10 cellular contexts compared by ENCODE assay signal in the genomic region with DNA sequence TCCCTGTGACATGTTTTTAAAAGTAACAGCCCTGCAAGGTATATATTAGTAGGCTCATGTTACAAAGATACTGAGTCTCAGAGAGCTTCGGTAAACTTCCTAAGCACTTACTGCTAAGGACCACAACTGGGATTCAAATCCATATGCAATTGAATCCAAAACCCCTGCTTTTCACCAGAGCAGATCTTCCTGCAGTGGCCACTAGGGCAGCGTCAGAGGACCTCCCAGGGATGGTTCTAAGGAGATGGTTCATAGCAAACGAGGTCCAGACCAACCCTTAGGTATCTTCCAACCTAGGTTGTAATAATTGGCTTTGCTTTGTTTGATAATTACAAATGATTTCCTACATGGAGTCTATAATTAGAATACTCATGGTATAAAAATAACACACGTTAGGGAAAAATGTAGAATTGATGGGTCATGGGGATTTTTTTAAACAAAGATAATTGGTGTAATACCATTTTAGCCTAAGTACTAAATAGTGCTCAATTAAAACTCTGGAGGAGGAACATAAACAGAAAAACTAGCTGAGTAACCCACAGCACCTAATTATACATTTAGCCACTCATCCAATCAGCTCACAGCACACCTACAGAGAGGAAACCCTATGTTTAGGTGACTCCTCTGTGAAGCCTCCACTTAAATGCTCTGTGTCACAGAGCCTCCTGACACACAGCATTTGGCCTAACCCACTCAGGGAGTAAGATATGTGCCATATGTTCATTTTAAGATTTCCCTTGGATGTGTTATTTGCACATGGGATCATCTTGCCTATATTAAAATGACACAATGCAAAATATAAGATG. TPM values are rescaled to one million over a fixed set of nuclear protein-coding genes. Genes with fewer than 3 reads are reported as not detected.
DNase-seq lines count a peak whose midpoint lies in the region; ATAC-seq and TF ChIP-seq lines count a peak whose summit lies in the region.
"Had no signal": no experiment of that assay in that cellular context is flagged by ENCODE, and none has a peak within 500 bp of the region (broad histone marks: within the 10 kb centered on the region; RNA-seq: fewer than 3 reads in every experiment).

No MANE protein-coding gene starts in this region.

- peak; percentile 43 for DNase-seq in Daoy (ENCODE audit: low read depth)
- peak; percentile 25 for DNase-seq in HuH-7 (ENCODE audit: low spot score)
- no peak for DNase-seq in right lobe of liver
- DNase-seq in activated CD8-positive, alpha-beta memory T cell treated with anti-CD3 and anti-CD28 coated beads, Interleukin-2, amount 50 U/mL, for 4 hours: no peak
- DNase-seq in caudate nucleus (lab: John Stamatoyannopoulos, UW): no peak
- DNase-seq in CD1c-positive myeloid dendritic cell (ENCODE audit: extremely low spot score): no peak
- DNase-seq: effector CD4-positive, alpha-beta T cell; occipital lobe had no signal

- peak in 2 of 4 donors; percentile 20 to 50 for ATAC-seq in right lobe of liver
- no peak for ATAC-seq in GM21390 (IDR thresholded peaks at IDR 0.05; ENCODE audit: unreplicated experiment)

- 57% methylated on average over 4 of the region's 4 CpGs for WGBS in right lobe of liver (ENCODE audit: insufficient coverage, low coverage, low lambda C conversion rate, missing lambda C conversion rate)

- no peak for TF ChIP-seq POLR2A in right lobe of liver (IDR thresholded peaks at IDR 0.05)

- no peaks in the 10 kb centered on the region for H3K9me3 ChIP-seq in right lobe of liver

- H3K4me3 ChIP-seq in WI38 (ENCODE audit: low read depth, low read length) (no peak overlapping the region), right lobe of liver (no peak overlapping the region)

- no peaks in the 10 kb centered on the region for H3K27me3 ChIP-seq in right lobe of liver

- intact Hi-C loops in right lobe of liver (cut with DNase I): no loop called here

- H3K27ac ChIP-seq in right lobe of liver (no peak overlapping the region), caudate nucleus (ENCODE audit: low read depth, low read length) (no peak overlapping the region)

- H3K4me1 ChIP-seq in right lobe of liver: peaks cover 0 to 18% (median 5%) of the 10 kb centered on the region in 4 donors

- no peaks in the 10 kb centered on the region for H3K36me3 ChIP-seq in right lobe of liver

- TF ChIP-seq CTCF in WI38 (IDR thresholded peaks at IDR 0.05; ENCODE audit: low read depth, low read length) (peak; percentile 38; the same call in 1 of the 2 replicates), right lobe of liver (IDR thresholded peaks at IDR 0.05) (peak; percentile 25 to 32 (median 28))

RNA-seq across cellular contexts. Expression of gene CAST, which starts 10.0 kb away (rescaled TPM):
- total RNA-seq in Daoy (2014; rRNA removed; shearing (Covaris generic)): 124 and 134 TPM in 2 replicates
- 100 to 1,000 TPM in 4 of 6 experiments, 10 to 100 TPM in 2; 86.8 to 187 (median 123) TPM for total RNA-seq in right lobe of liver

Comparison
In these comparisons a context has a peak if more than half of its experiments do, and no peak if none do; other contexts are left out.
1. DNase-seq: peak in Daoy (single experiment) and HuH-7 (single experiment); none in right lobe of liver (0 of 3), activated CD8-positive, alpha-beta memory T cell treated with anti-CD3 and anti-CD28 coated beads, Interleukin-2, amount 50 U/mL, for 4 hours (single experiment), caudate nucleus (0 of 61) and CD1c-positive myeloid dendritic cell (single experiment).